In genomic region chr10:10479465-10479864, GRCh38 we compare ENCODE assay signal across 29 cellular contexts.
"Had no signal": no experiment of that assay in that cellular context is flagged by ENCODE, and none has a peak within 500 bp of the region (broad histone marks: within the 10 kb centered on the region; RNA-seq: fewer than 3 reads in every experiment).

No MANE protein-coding gene starts in this region.

- H3K27me3 Mint-ChIP-seq: progenitor cell of endocrine pancreas had no signal

- H3K79me2 ChIP-seq: parathyroid adenoma had no signal

- H3K27ac Mint-ChIP-seq: natural killer cell; nephron; neural progenitor cell; stimulated activated effector memory CD8-positive, alpha-beta T cell treated with anti-CD3 and anti-CD28 coated beads, Interleukin-12 subunit alpha, Interleukin-12 subunit beta, amount 100 ng/mL, for 72 hours; stimulated activated naive B cell treated with anti-CD40 and anti-IgM and Interleukin-4, amounts not matched to agents 10 μg/mL and 1 μg/mL and 100 μg/mL, for 72 hours; stimulated activated naive CD8-positive, alpha-beta T cell treated with anti-CD3 and anti-CD28 coated beads, Interleukin-15, Interleukin-2, amounts not matched to agents 100 ng/mL and 50 ng/mL, for 24 hours had no signal

- H3K9me3 ChIP-seq: ovary, psoas muscle, right lobe of liver, sigmoid colon, stomach, thoracic aorta, thyroid gland, tibial nerve, upper lobe of left lung, vagina had no signal

- H3K4me3 ChIP-seq: neural progenitor cell, ovary, psoas muscle, right lobe of liver, sigmoid colon, stomach, thoracic aorta, thyroid gland, tibial nerve, upper lobe of left lung, vagina had no signal

- H3K27ac ChIP-seq: neural progenitor cell, ovary, parathyroid adenoma, psoas muscle, right lobe of liver, sigmoid colon, stomach, thoracic aorta, thyroid gland, tibial nerve, upper lobe of left lung, vagina had no signal

- H3K4me1 ChIP-seq: parathyroid adenoma, psoas muscle, right lobe of liver, sigmoid colon, stomach, thyroid gland, tibial nerve, upper lobe of left lung, vagina had no signal

- DNase-seq: natural killer cell; occipital lobe; ovary; posterior cingulate gyrus; psoas muscle; right cardiac atrium; right lobe of liver; sigmoid colon; small intestine; stimulated activated CD4-positive, alpha-beta T cell treated with anti-CD3 and anti-CD28 coated beads, Interleukin-15, amount 100 ng/mL, for 24 hours; stimulated activated CD4-positive, alpha-beta T cell treated with anti-CD3 and anti-CD28 coated beads, Interleukin-2, amount 100 ng/mL, for 24 hours; stimulated activated CD4-positive, alpha-beta T cell treated with anti-CD3 and anti-CD28 coated beads, Interleukin-2, amount 100 ng/mL, for 48 hours; stimulated activated CD4-positive, alpha-beta T cell treated with anti-CD3 and anti-CD28 coated beads, Interleukin-4, amount 100 ng/mL, for 24 hours; stimulated activated naive B cell treated with anti-CD40 and anti-IgM and Interleukin-4, amounts not matched to agents 10 μg/mL and 1 μg/mL and 100 μg/mL, for 72 hours; stimulated activated naive CD4-positive, alpha-beta T cell treated with Interleukin-2 at 50 U/mL for 16 hours; stomach; thyroid gland; trophoblast cell; upper lobe of left lung had no signal

- H3K4me1 Mint-ChIP-seq: natural killer cell; nephron; stimulated activated effector memory CD8-positive, alpha-beta T cell treated with anti-CD3 and anti-CD28 coated beads, Interleukin-12 subunit alpha, Interleukin-12 subunit beta, amount 100 ng/mL, for 72 hours had no signal

- H2AFZ ChIP-seq: neural progenitor cell, parathyroid adenoma had no signal

- H3K9ac ChIP-seq: neural progenitor cell, parathyroid adenoma had no signal

- H3K4me2 ChIP-seq: neural progenitor cell had no signal

- H3K36me3 Mint-ChIP-seq: natural killer cell; neural progenitor cell; stimulated activated effector memory CD8-positive, alpha-beta T cell treated with anti-CD3 and anti-CD28 coated beads, Interleukin-12 subunit alpha, Interleukin-12 subunit beta, amount 100 ng/mL, for 72 hours; stimulated activated naive B cell treated with anti-CD40 and anti-IgM and Interleukin-4, amounts not matched to agents 10 μg/mL and 1 μg/mL and 100 μg/mL, for 72 hours had no signal

- FAIRE-seq: small intestine, urothelium cell line had no signal

- H3K27me3 ChIP-seq: neural progenitor cell, ovary, right lobe of liver, sigmoid colon, stomach, thyroid gland, tibial nerve, upper lobe of left lung, vagina had no signal

- H3K36me3 ChIP-seq: neural progenitor cell, ovary, right lobe of liver, sigmoid colon, stomach, thoracic aorta, thyroid gland, tibial nerve, upper lobe of left lung, vagina had no signal

- ATAC-seq: natural killer cell; psoas muscle; right cardiac atrium; right lobe of liver; stimulated activated effector memory CD8-positive, alpha-beta T cell treated with anti-CD3 and anti-CD28 coated beads, Interleukin-12 subunit alpha, Interleukin-12 subunit beta, amount 100 ng/mL, for 72 hours; stimulated activated naive B cell treated with anti-CD40 and anti-IgM and Interleukin-4, amounts not matched to agents 10 μg/mL and 1 μg/mL and 100 μg/mL, for 72 hours had no signal

- H3K4me3 Mint-ChIP-seq: natural killer cell; nephron; neural progenitor cell; stimulated activated effector memory CD8-positive, alpha-beta T cell treated with anti-CD3 and anti-CD28 coated beads, Interleukin-12 subunit alpha, Interleukin-12 subunit beta, amount 100 ng/mL, for 72 hours; stimulated activated naive B cell treated with anti-CD40 and anti-IgM and Interleukin-4, amounts not matched to agents 10 μg/mL and 1 μg/mL and 100 μg/mL, for 72 hours; stimulated activated naive CD8-positive, alpha-beta T cell treated with anti-CD3 and anti-CD28 coated beads, Interleukin-15, Interleukin-2, amounts not matched to agents 100 ng/mL and 50 ng/mL, for 24 hours had no signal

- H3K9me3 Mint-ChIP-seq: natural killer cell; nephron; stimulated activated effector memory CD8-positive, alpha-beta T cell treated with anti-CD3 and anti-CD28 coated beads, Interleukin-12 subunit alpha, Interleukin-12 subunit beta, amount 100 ng/mL, for 72 hours; stimulated activated naive B cell treated with anti-CD40 and anti-IgM and Interleukin-4, amounts not matched to agents 10 μg/mL and 1 μg/mL and 100 μg/mL, for 72 hours; stimulated activated naive CD8-positive, alpha-beta T cell treated with anti-CD3 and anti-CD28 coated beads, Interleukin-15, Interleukin-2, amounts not matched to agents 100 ng/mL and 50 ng/mL, for 24 hours had no signal
